In genomic region chr22:22904731-22905130, GRCh38 we compare ENCODE assay signal across 12 cellular contexts. TPM values are rescaled to one million over a fixed set of nuclear protein-coding genes. Genes with fewer than 3 reads are reported as not detected.
DNase-seq lines count a peak whose midpoint lies in the region; ATAC-seq, FAIRE-seq and TF ChIP-seq lines count a peak whose summit lies in the region.
"Not testable (repeated sequence)": the region's sequence is repeated elsewhere in the genome, so short reads cannot be mapped to it uniquely, and the experiment has no call there.
"Had no signal": no experiment of that assay in that cellular context is flagged by ENCODE, and none has a peak within 500 bp of the region (broad histone marks: within the 10 kb centered on the region; RNA-seq: fewer than 3 reads in every experiment).

No MANE protein-coding gene starts in this region.

- not testable (repeated sequence) for ATAC-seq in GM12878
- ATAC-seq in HepG2: peak; percentile 12; the same call in 2 of the 3 replicates

- POLR2A ChIA-PET in GM12878 (lab: Charles Lee); HepG2 (lab: Yijun Ruan, JAX): not testable (repeated sequence)

- peak overlapping the region; percentile 55 for H3K4me3 ChIP-seq in DOHH2 (ENCODE audit: low read length)
- not testable (repeated sequence) for H3K4me3 ChIP-seq in SJSA1; GM12878; HepG2 (replicated peaks in 1 of 3; ENCODE audit: insufficient read depth in 1 of 3, low read depth in 2 of 3, low read length in 3 of 3)

- TF ChIP-seq CTCF in DOHH2 (IDR thresholded peaks at IDR 0.05; ENCODE audit: low read depth, low read length, poor library complexity, severe bottlenecking); GM12878 (IDR thresholded peaks at IDR 0.05 in 2 of 3, conservative IDR thresholded peaks at IDR 0.05 in 1 of 3; ENCODE audit: control insufficient read depth in 2 of 3, extremely low read depth in 1 of 3, insufficient read depth in 1 of 3, low read depth in 3 of 3, low read length in 3 of 3); HepG2 (CRISPR knock-in tag; IDR thresholded peaks at IDR 0.05): not testable (repeated sequence)

- H2AFZ ChIP-seq in GM12878 (ENCODE audit: control insufficient read depth, low read depth, low read length); HepG2 (ENCODE audit: low read length): not testable (repeated sequence)

- H3K9me3 ChIP-seq in DOHH2 (ENCODE audit: control insufficient read depth, insufficient read depth, low read length); SJSA1 (replicated peaks); GM12878 (replicated peaks; ENCODE audit: control insufficient read depth, insufficient read depth, low read length); HepG2 (ENCODE audit: low read length): not testable (repeated sequence)

- not testable (repeated sequence) for TF ChIP-seq POLR2A in GM12878 (IDR thresholded peaks at IDR 0.05; ENCODE audit: low read depth, low read length); HepG2 (IDR thresholded peaks at IDR 0.05; ENCODE audit: insufficient read depth in 1 of 2, low read depth in 2 of 2, low read length in 2 of 2)

- 93% methylated on average over 4 of the region's 5 CpGs for WGBS in GM12878 (ENCODE audit: insufficient coverage, insufficient replicate concordance, low lambda C conversion rate, missing lambda C conversion rate)
- 25% methylated on average over 5 of the region's 5 CpGs for WGBS in HepG2 (ENCODE audit: low lambda C conversion rate)

- DNase-seq in NAMALWA (ENCODE audit: low spot score) (peak; percentile 29), posterior vena cava (ENCODE audit: low spot score) (peak; percentile 37)
- DNase-seq in SJSA1 (ENCODE audit: low read depth in 1 of 2, low spot score in 2 of 2); GM12878 (ENCODE audit: low read depth, low spot score); HepG2 (ENCODE audit: low spot score): not testable (repeated sequence)

- not testable (repeated sequence) for H3K79me2 ChIP-seq in DOHH2 (ENCODE audit: control insufficient read depth, low read length); GM12878 (ENCODE audit: control insufficient read depth, insufficient read depth, low read length); HepG2 (ENCODE audit: insufficient read depth, low read length)

- not testable (repeated sequence) for TF ChIP-seq EP300 in GM12878 (IDR thresholded peaks at IDR 0.05; ENCODE audit: borderline replicate concordance in 1 of 2, control insufficient read depth in 1 of 2, low read depth in 2 of 2, low read length in 2 of 2); HepG2 (IDR thresholded peaks at IDR 0.05; ENCODE audit: low read depth in 2 of 2, low read length in 2 of 2); HepG2 (CRISPR knock-in tag; IDR thresholded peaks at IDR 0.05; ENCODE audit: borderline replicate concordance)

- BruUV-seq in GM12878 (replicated peaks; lab: Mats Ljungman, UMichigan); HepG2 (replicated peaks; lab: Mats Ljungman, UMichigan): not testable (repeated sequence)

- H4K20me1 ChIP-seq in DOHH2 (ENCODE audit: control insufficient read depth, insufficient read depth, low read depth, low read length); GM12878 (ENCODE audit: control insufficient read depth, insufficient read depth); HepG2 (ENCODE audit: insufficient read depth, low read length): not testable (repeated sequence)

- not testable (repeated sequence) for FAIRE-seq in GM12878 (lab: Jason Lieb, UNC); HepG2 (lab: Jason Lieb, UNC)

- not testable (repeated sequence) for TF ChIP-seq RAD21 in GM12878 (IDR thresholded peaks at IDR 0.05; ENCODE audit: insufficient read depth, low read depth, low read length); HepG2 (CRISPR knock-in tag; IDR thresholded peaks at IDR 0.05)

- SMC1A ChIA-PET in GM12878 (lab: Charles Lee; ENCODE audit: uncharacterized antibody, unreplicated experiment): interaction anchor here (4.0 to 4.5 kb wide), 2 partner anchors 33 to 49 kb away, joined by 36 to 154 read pairs; no protein-coding TSS in a partner anchor

- in situ Hi-C loops in GM12878 (cut with MboI): loop anchor here (5.0 to 25.0 kb wide), 2 partner anchors 38 to 1192 kb away; no protein-coding TSS in a partner anchor
- in situ Hi-C loops in HepG2 (cut with HindIII; ENCODE audit: extremely low pct_ligation_motif_present, low pct_unique_long_range_greater_than_20kb): not testable (repeated sequence)

- peaks cover 32% of the 10 kb centered on the region for H3F3A ChIP-seq in DOHH2 (ENCODE audit: control insufficient read depth, insufficient read depth)

- intact Hi-C loops in GM12878 (cut with micrococcal nuclease; ENCODE audit: unreplicated experiment): loop anchor here (5.0 kb wide), 1 partner anchor 92 kb away; no protein-coding TSS in a partner anchor
- intact Hi-C loops in HepG2 (cut with micrococcal nuclease; ENCODE audit: unreplicated experiment); posterior vena cava (cut with DNase I): not testable (repeated sequence)

- not testable (repeated sequence) for H3K27me3 ChIP-seq in DOHH2 (ENCODE audit: control insufficient read depth, low read length); SJSA1 (replicated peaks); GM12878 (replicated peaks in 1 of 2; ENCODE audit: control insufficient read depth in 2 of 2, insufficient read depth in 2 of 2, low read length in 1 of 2)
- H3K27me3 ChIP-seq in HepG2 (ENCODE audit: control insufficient read depth in 1 of 2, insufficient read depth in 2 of 2, low read length in 2 of 2): peaks cover 11 to 62% of the 10 kb centered on the region in 2 experiments; a peak in 4 of 5 replicates

- CTCF ChIA-PET in GM12878 (lab: Yijun Ruan, JAX): interaction anchor here (2.2 kb wide), 1 partner anchor 709 kb away, joined by 6 read pairs; no protein-coding TSS in a partner anchor
- CTCF ChIA-PET in HepG2 (lab: Yijun Ruan, JAX; ENCODE audit: low intra/inter-chr PET ratio, low total read pairs): not testable (repeated sequence)

- H3K36me3 ChIP-seq in DOHH2 (ENCODE audit: control insufficient read depth, low read length); SJSA1; GM12878 (ENCODE audit: control insufficient read depth in 2 of 2, insufficient read depth in 2 of 2, low read length in 1 of 2); HepG2 (replicated peaks in 1 of 2; ENCODE audit: control insufficient read depth in 1 of 2, insufficient read depth in 2 of 2, low read length in 2 of 2): not testable (repeated sequence)

- H3K9me2 ChIP-seq in DOHH2 (replicated peaks; ENCODE audit: control insufficient read depth, low read length): not testable (repeated sequence)

- peaks cover 39% of the 10 kb centered on the region for H3K4me1 ChIP-seq in DOHH2 (ENCODE audit: control insufficient read depth, low read length)
- H3K4me1 ChIP-seq in SJSA1 (replicated peaks): peaks cover 40% of the 10 kb centered on the region
- H3K4me1 ChIP-seq in GM12878 (ENCODE audit: control insufficient read depth, insufficient read depth, low read length): peaks cover 30% of the 10 kb centered on the region
- not testable (repeated sequence) for H3K4me1 ChIP-seq in HepG2 (ENCODE audit: insufficient read depth, low read length)

- RAD21 ChIA-PET in GM12878 (lab: Charles Lee; ENCODE audit: unreplicated experiment): interaction anchor here (5.2 kb wide), 1 partner anchor 32 kb away, joined by 91 read pairs; no protein-coding TSS in a partner anchor

- H3K27ac ChIP-seq in DOHH2 (ENCODE audit: low read depth, low read length) (peak overlapping the region; percentile 78), SJSA1 (0 out of 2 replicates have a peak overlapping the region, but pooled peaks have one; percentile 11)
- not testable (repeated sequence) for H3K27ac ChIP-seq in GM12878 (ENCODE audit: control insufficient read depth, insufficient read depth); HepG2 (ENCODE audit: extremely low read length, insufficient read depth, low read length)

- 0 out of 2 replicates have a peak overlapping the region, but pooled peaks have one; percentile 44 for H3K9ac ChIP-seq in GM12878 (ENCODE audit: control insufficient read depth, insufficient read depth, low read length)
- not testable (repeated sequence) for H3K9ac ChIP-seq in HepG2 (ENCODE audit: insufficient read depth, low read depth, low read length)

- peak overlapping the region; percentile 52 for H3K4me2 ChIP-seq in DOHH2 (ENCODE audit: low read length)
- H3K4me2 ChIP-seq in GM12878 (ENCODE audit: control insufficient read depth, insufficient read depth); HepG2 (ENCODE audit: low read depth, low read length): not testable (repeated sequence)

RNA-seq across cellular contexts. Expression of gene IGLL5, which starts 17.1 kb away (rescaled TPM):
- total RNA-seq in SJSA1 (2014; rRNA removed; shearing (Covaris generic)): not detected in 2 replicates
- total RNA-seq in GM12878 (2013; cell fraction: nucleolus; rRNA removed): not detected in 2 replicates
- total RNA-seq in GM12878 (2014; rRNA removed): not detected in 2 replicates
- not detected in 2 replicates for total RNA-seq in GM12878 (2014; rRNA removed; fragmentation: Illumina TruSeq; extraction: Trizol)
- total RNA-seq in GM12878 (2021): not detected in 2 replicates
- polyA plus RNA-seq in GM12878 (2011; ENCODE audit: low read depth): not detected
- polyA plus RNA-seq in GM12878 (2011; rRNA removed): not detected in 2 replicates
- polyA plus RNA-seq in GM12878 (2011; cell fraction: cytosol; rRNA removed): not detected in 2 replicates
- not detected in 2 replicates for polyA plus RNA-seq in GM12878 (2011; cell fraction: nucleus; rRNA removed)
- 0.39 and 0.48 TPM in 2 replicates for polyA plus RNA-seq in GM12878 (2012)
- polyA plus RNA-seq in GM12878 (2014; fragmentation: Illumina TruSeq; extraction: Trizol): not detected in 2 replicates
- not detected for polyA plus RNA-seq in GM12878 (2014; fragmentation: Nextera tagmentation; extraction: Ambion mirVana)
- polyA plus RNA-seq in GM12878 (2014; rRNA removed): not detected in 2 replicates
- polyA plus RNA-seq in GM12878 (2016; fragmentation: Nextera tagmentation; extraction: Ambion mirVana): not detected
- polyA minus RNA-seq in GM12878 (2011; rRNA and poly(A)+ RNA removed): not detected in 2 replicates
- polyA minus RNA-seq in GM12878 (2011; cell fraction: cytosol; rRNA and poly(A)+ RNA removed): not detected in 2 replicates
- not detected in 2 replicates for polyA minus RNA-seq in GM12878 (2011; cell fraction: nucleus; rRNA and poly(A)+ RNA removed)
- not detected in 2 replicates for total RNA-seq in HepG2 (2016; rRNA removed; fragmentation: Illumina TruSeq; extraction: Trizol)
- total RNA-seq in HepG2 (2016; cell fraction: cytosol; rRNA removed; fragmentation: Illumina TruSeq; extraction: Trizol; ENCODE audit: low read depth): not detected in 2 replicates
- total RNA-seq in HepG2 (2016; cell fraction: insoluble cytoplasmic fraction; rRNA removed; fragmentation: Illumina TruSeq; extraction: Trizol): not detected in 2 replicates
- not detected in 2 replicates for total RNA-seq in HepG2 (2016; cell fraction: membrane; rRNA removed; fragmentation: Illumina TruSeq; extraction: Trizol)
- total RNA-seq in HepG2 (2016; cell fraction: nucleus; rRNA removed; fragmentation: Illumina TruSeq; extraction: Trizol): not detected in 2 replicates
- not detected in 2 replicates for polyA plus RNA-seq in HepG2 (2011; rRNA removed)
- not detected in 2 replicates for polyA plus RNA-seq in HepG2 (2011; cell fraction: cytosol; rRNA removed)
- polyA plus RNA-seq in HepG2 (2011; cell fraction: nucleus; rRNA removed): not detected in 2 replicates
- polyA plus RNA-seq in HepG2 (2012): not detected in 2 replicates
- not detected in 2 replicates for polyA plus RNA-seq in HepG2 (2016; cell fraction: cytosol; fragmentation: Illumina TruSeq; extraction: Trizol; ENCODE audit: low read depth)
- polyA plus RNA-seq in HepG2 (2016; cell fraction: insoluble cytoplasmic fraction; fragmentation: Illumina TruSeq; extraction: Trizol; ENCODE audit: low read depth): not detected in 2 replicates
- polyA plus RNA-seq in HepG2 (2016; cell fraction: membrane; fragmentation: Illumina TruSeq; extraction: Trizol; ENCODE audit: low read depth): not detected in 2 replicates
- not detected in 2 replicates for polyA plus RNA-seq in HepG2 (2016; cell fraction: nucleus; fragmentation: Illumina TruSeq; extraction: Trizol; ENCODE audit: insufficient read depth, low read depth)
- polyA minus RNA-seq in HepG2 (2011; rRNA and poly(A)+ RNA removed; ENCODE audit: low replicate concordance): not detected in 2 replicates
- polyA minus RNA-seq in HepG2 (2011; cell fraction: cytosol; rRNA and poly(A)+ RNA removed): not detected in 2 replicates
- not detected in 2 replicates for polyA minus RNA-seq in HepG2 (2011; cell fraction: nucleus; rRNA and poly(A)+ RNA removed)
- total RNA-seq in posterior vena cava: 1 to 10 TPM in 1 of 2 donors, under 1 TPM in 1; 0.52 to 1.1 TPM
- total RNA-seq: G401, H1, HT-29 had no signal
- polyA plus RNA-seq: A549, AG04450, BJ, H1 had no signal
